10 cellular contexts compared by ENCODE assay signal in the genomic region with DNA sequence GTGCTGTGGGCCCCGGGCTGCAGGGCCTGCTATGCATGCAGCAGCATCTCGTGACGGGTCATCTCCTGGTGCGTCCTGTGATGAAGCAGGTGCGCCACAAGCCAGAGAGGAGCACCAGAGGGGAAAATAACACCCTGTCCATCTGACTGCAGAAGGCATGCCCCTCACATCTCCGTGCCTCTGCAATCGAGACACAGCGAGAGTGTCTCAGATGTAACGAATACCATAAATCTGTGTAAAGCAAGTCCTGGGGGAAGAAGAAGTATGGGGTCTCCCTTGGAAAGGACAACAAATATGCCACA.
DNase-seq lines count a peak whose midpoint lies in the region; ATAC-seq, FAIRE-seq and TF ChIP-seq lines count a peak whose summit lies in the region.
"Had no signal": no experiment of that assay in that cellular context is flagged by ENCODE, and none has a peak within 500 bp of the region (broad histone marks: within the 10 kb centered on the region; RNA-seq: fewer than 3 reads in every experiment).

No MANE protein-coding gene starts in this region.

- no peak overlapping the region for H3K4me3 ChIP-seq in PC-9
- H3K4me3 ChIP-seq in endothelial cell of umbilical vein (replicated peaks in 1 of 3; ENCODE audit: insufficient read depth in 1 of 3, low read depth in 1 of 3, low read length in 3 of 3) = peak overlapping the region in 1 of 3 experiments; percentile 45
- peak overlapping the region in 7 of 8 donors; percentile 8 to 62 (median 27) for H3K4me3 ChIP-seq in spleen
- no peak overlapping the region for H3K4me3 ChIP-seq in small intestine (ENCODE audit: low read depth in 1 of 2, low read length in 2 of 2)
- H3K4me3 ChIP-seq: SJCRH30 had no signal

- TF ChIP-seq CTCF in PC-9 (conservative IDR thresholded peaks at IDR 0.05) = no peak
- TF ChIP-seq CTCF in endothelial cell of umbilical vein (IDR thresholded peaks at IDR 0.05; ENCODE audit: extremely low read depth in 1 of 2, insufficient read depth in 1 of 2, low read depth in 1 of 2, low read length in 2 of 2) = no peak
- no peak for TF ChIP-seq CTCF in spleen (IDR thresholded peaks at IDR 0.05 in 8 of 11, conservative IDR thresholded peaks at IDR 0.05 in 3 of 11)

- H2AFZ ChIP-seq in PC-9 = no peak overlapping the region
- H2AFZ ChIP-seq in endothelial cell of umbilical vein (ENCODE audit: low read depth, low read length) = no peak overlapping the region

- no peak for TF ChIP-seq POLR2A in endothelial cell of umbilical vein (IDR thresholded peaks at IDR 0.05; ENCODE audit: low read depth, low read length)
- TF ChIP-seq POLR2A in spleen (IDR thresholded peaks at IDR 0.05) = no peak

- H4K20me1 ChIP-seq in PC-9 (ENCODE audit: insufficient read depth) (no peaks in the 10 kb centered on the region), endothelial cell of umbilical vein (replicated peaks; ENCODE audit: control insufficient read depth, extremely low read depth, insufficient read depth, low read length) (no peaks in the 10 kb centered on the region)

- DNase-seq in activated CD4-positive, CD25-positive, alpha-beta regulatory T cell treated with anti-CD3 and anti-CD28 coated beads, Interleukin-2, amount 50 U/mL, for 72 hours = peak; percentile 46
- DNase-seq in PC-9 (no peak), endothelial cell of umbilical vein (ENCODE audit: low read depth, low spot score) (no peak), spleen (peak; percentile 91), small intestine (no peak), epidermal melanocyte (ENCODE audit: insufficient read length, low spot score) (no peak)
- DNase-seq in stimulated activated CD8-positive, alpha-beta memory T cell treated with anti-CD3 and anti-CD28 coated beads, Interleukin-4, amount 100 ng/mL, for 48 hours = no peak
- DNase-seq: NCI-H1694 had no signal

- FAIRE-seq in endothelial cell of umbilical vein (lab: Jason Lieb, UNC) = no peak
- FAIRE-seq in small intestine (lab: Jason Lieb, UNC) = no peak

- dilution Hi-C loops in endothelial cell of umbilical vein (cut with MboI; ENCODE audit: extremely low pct_ligation_motif_present, low sequenced_read_pairs) = no loop called here

- H3K9ac ChIP-seq in endothelial cell of umbilical vein (replicated peaks; ENCODE audit: extremely low read depth, insufficient read depth, low read length) = no peak overlapping the region

- no peaks in the 10 kb centered on the region for H3K9me2 ChIP-seq in PC-9 (ENCODE audit: insufficient read depth)

- intact Hi-C loops in PC-9 (cut with micrococcal nuclease; ENCODE audit: unreplicated experiment) (loop anchor here (2.0 kb wide), 1 partner anchor 139 kb away; the partner anchor contains the start of gene TSHZ1), endothelial cell of umbilical vein (cut with micrococcal nuclease) (loop anchor here (1.0 to 2.0 kb wide), 2 partner anchors 76 to 209 kb away; no protein-coding TSS in a partner anchor), spleen (cut with DNase I; ENCODE audit: low total_unique reads) (no loop called here)

- no peaks in the 10 kb centered on the region for H3K36me3 ChIP-seq in PC-9 (ENCODE audit: low read depth)
- no peaks in the 10 kb centered on the region for H3K36me3 ChIP-seq in endothelial cell of umbilical vein (ENCODE audit: control insufficient read depth in 2 of 2, extremely low read depth in 1 of 2, insufficient read depth in 2 of 2, low read length in 2 of 2)
- H3K36me3 ChIP-seq in spleen = no peaks in the 10 kb centered on the region
- no peaks in the 10 kb centered on the region for H3K36me3 ChIP-seq in small intestine (ENCODE audit: control insufficient read depth in 2 of 2, insufficient read depth in 2 of 2, low read length in 2 of 2)
- H3K36me3 ChIP-seq: SJCRH30 had no signal

- POLR2A ChIA-PET in PC-9 (lab: Charles Lee; ENCODE audit: unreplicated experiment) (interaction anchor here (0.6 kb wide), 1 partner anchor 443 kb away, joined by 4 read pairs; no protein-coding TSS in a partner anchor), endothelial cell of umbilical vein (lab: Charles Lee) (no interaction called here)

- WGBS in spleen, 5 donors = 43 to 50% (median 46%) methylated on average over 9 of the region's 9 CpGs
- 76 to 80% (median 77%) methylated on average over 9 of the region's 9 CpGs for WGBS in small intestine, 3 donors

- H3K4me2 ChIP-seq in PC-9 = peak overlapping the region; percentile 57
- peak overlapping the region; percentile 74 for H3K4me2 ChIP-seq in endothelial cell of umbilical vein (ENCODE audit: insufficient read depth, low read length)

- H3K9me1 ChIP-seq in endothelial cell of umbilical vein (replicated peaks; ENCODE audit: control insufficient read depth, extremely low read depth, insufficient read depth, low read length) = no peaks in the 10 kb centered on the region

- CTCF ChIA-PET in PC-9 (lab: Charles Lee) (no interaction called here), endothelial cell of umbilical vein (lab: Charles Lee) (interaction anchor here (1.0 to 1.3 kb wide), 4 partner anchors 13 to 408 kb away, joined by 3 to 5 read pairs (median 4); no protein-coding TSS in a partner anchor)

- H3K79me2 ChIP-seq in PC-9 (ENCODE audit: low read depth) (no peaks in the 10 kb centered on the region), endothelial cell of umbilical vein (ENCODE audit: control insufficient read depth, insufficient read depth, low read length) (no peaks in the 10 kb centered on the region)

- H3K27me3 ChIP-seq in PC-9 (ENCODE audit: insufficient read depth, low read depth) = no peaks in the 10 kb centered on the region
- H3K27me3 ChIP-seq in endothelial cell of umbilical vein (ENCODE audit: control insufficient read depth in 2 of 2, insufficient read depth in 2 of 2, low read length in 2 of 2) = no peaks in the 10 kb centered on the region
- H3K27me3 ChIP-seq in spleen (replicated peaks in 1 of 7) = no peaks in the 10 kb centered on the region
- no peaks in the 10 kb centered on the region for H3K27me3 ChIP-seq in small intestine (ENCODE audit: control insufficient read depth in 2 of 2, insufficient read depth in 2 of 2, low read length in 2 of 2)
- H3K27me3 ChIP-seq: SJCRH30 had no signal

- H3F3A ChIP-seq in PC-9 (ENCODE audit: insufficient read depth, low read depth) = peaks cover 14% of the 10 kb centered on the region; the same call in 1 of the 2 replicates

- H3K9me3 ChIP-seq in PC-9 (ENCODE audit: insufficient read depth, low read depth) (no peaks in the 10 kb centered on the region), endothelial cell of umbilical vein (replicated peaks; ENCODE audit: control insufficient read depth, insufficient read depth, low read length) (no peaks in the 10 kb centered on the region), spleen (peaks cover 0 to 40% (median 26%) of the 10 kb centered on the region in 8 donors), small intestine (ENCODE audit: control insufficient read depth, low read depth) (no peaks in the 10 kb centered on the region)
- H3K9me3 ChIP-seq: SJCRH30 had no signal

- no peak for ATAC-seq in activated CD4-positive, CD25-positive, alpha-beta regulatory T cell treated with anti-CD3 and anti-CD28 coated beads, Interleukin-2, amount 50 U/mL, for 24 hours

- BruUV-seq in PC-9 (replicated peaks; lab: Mats Ljungman, UMichigan) (no TSS peak), endothelial cell of umbilical vein (replicated peaks; lab: Mats Ljungman, UMichigan) (no TSS peak)

- H3K4me1 ChIP-seq in PC-9 (replicated peaks; ENCODE audit: insufficient read depth) (peaks cover 20% of the 10 kb centered on the region), endothelial cell of umbilical vein (ENCODE audit: control insufficient read depth, extremely low read depth, insufficient read depth, low read length) (peaks cover 44% of the 10 kb centered on the region), spleen (peaks cover 0 to 32% (median 25%) of the 10 kb centered on the region in 6 donors), small intestine (ENCODE audit: control insufficient read depth in 2 of 2, insufficient read depth in 1 of 2, low read depth in 1 of 2, low read length in 1 of 2) (no peaks in the 10 kb centered on the region)
- H3K4me1 ChIP-seq: SJCRH30 had no signal

- H3K27ac ChIP-seq in PC-9 = peak overlapping the region; percentile 44
- peak overlapping the region; percentile 99 for H3K27ac ChIP-seq in endothelial cell of umbilical vein (ENCODE audit: insufficient read depth, low read depth, low read length)
- H3K27ac ChIP-seq in spleen = peak overlapping the region; percentile 58 to 89 (median 84)
- H3K27ac ChIP-seq in small intestine (ENCODE audit: low read depth in 1 of 2, low read length in 1 of 2) = peak overlapping the region in 1 of 2 donors; percentile 92
- H3K27ac ChIP-seq: SJCRH30 had no signal

TF ChIP-seq in endothelial cell of umbilical vein, 7 proteins besides CTCF, POLR2A, EP300 and RAD21:
- TF ChIP-seq GATA2 (IDR thresholded peaks at IDR 0.05; ENCODE audit: insufficient read depth, insufficient read length, low read depth, low read length) (no peak), POLR2AphosphoS5 (IDR thresholded peaks at IDR 0.05; ENCODE audit: insufficient read depth, low read depth, low read length) (no peak), FOS (IDR thresholded peaks at IDR 0.05; ENCODE audit: borderline replicate concordance, insufficient read depth, low read length) (no peak), EZH2 (IDR thresholded peaks at IDR 0.05; ENCODE audit: borderline replicate concordance, low read depth, low read length, severe bottlenecking) (no peak), MYC (IDR thresholded peaks at IDR 0.05; ENCODE audit: low read depth, low read length) (no peak), JUN (IDR thresholded peaks at IDR 0.05; ENCODE audit: borderline replicate concordance, insufficient read depth, insufficient read length, low read depth) (no peak)
- TF ChIP-seq, protein P1, sequence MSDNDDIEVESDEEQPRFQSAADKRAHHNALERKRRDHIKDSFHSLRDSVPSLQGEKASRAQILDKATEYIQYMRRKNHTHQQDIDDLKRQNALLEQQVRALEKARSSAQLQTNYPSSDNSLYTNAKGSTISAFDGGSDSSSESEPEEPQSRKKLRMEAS (IDR thresholded peaks at IDR 0.05; ENCODE audit: insufficient read depth, insufficient read length) = no peak

Comparison
In these comparisons a context has a peak if more than half of its experiments do, and no peak if none do; other contexts are left out.
1. DNase-seq: peak in activated CD4-positive, CD25-positive, alpha-beta regulatory T cell treated with anti-CD3 and anti-CD28 coated beads, Interleukin-2, amount 50 U/mL, for 72 hours (single experiment) and spleen (single experiment); none in PC-9 (0 of 2), endothelial cell of umbilical vein (single experiment), stimulated activated CD8-positive, alpha-beta memory T cell treated with anti-CD3 and anti-CD28 coated beads, Interleukin-4, amount 100 ng/mL, for 48 hours (single experiment), small intestine (single experiment) and epidermal melanocyte (single experiment).
2. H3K4me3 ChIP-seq: peak in spleen (7 of 8); none in PC-9 (single experiment) and small intestine (0 of 2).